ENCODE assay signal across 2 cellular contexts in the genomic region with DNA sequence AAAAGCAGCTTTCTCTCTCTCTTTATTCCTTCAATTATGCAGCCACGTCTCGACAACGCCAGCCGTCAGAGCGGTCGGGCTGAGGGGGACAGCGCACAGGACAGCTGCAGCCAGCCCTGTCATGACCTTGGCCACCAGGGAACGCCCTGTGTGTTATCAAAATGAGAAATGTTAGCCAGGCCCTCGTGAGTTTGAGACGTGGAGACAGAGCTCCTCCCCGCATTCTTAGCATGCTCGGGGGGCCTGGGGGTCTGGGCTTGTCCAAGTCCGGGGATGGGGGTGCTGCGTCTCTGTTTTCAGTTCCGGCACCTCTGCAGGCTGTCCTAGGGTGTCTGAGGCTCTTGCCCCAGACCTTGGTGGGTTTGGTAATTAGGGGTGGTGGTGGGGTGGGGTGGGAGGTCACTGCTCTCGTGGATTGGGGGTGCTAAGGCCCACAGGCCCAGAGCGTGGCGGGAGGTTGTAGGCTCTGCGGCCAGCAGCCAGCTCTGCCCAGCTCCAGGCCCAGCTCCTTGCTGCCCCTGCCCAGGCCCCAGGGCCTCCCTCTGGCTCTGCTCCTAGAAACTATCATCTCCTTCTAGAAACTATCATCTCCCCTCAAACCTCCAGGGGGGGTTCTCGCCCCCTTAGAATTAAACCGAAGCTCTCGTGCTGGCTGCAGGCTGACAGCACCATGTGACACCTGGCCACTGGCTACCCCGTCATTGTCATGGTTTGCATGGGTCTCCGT.
TF ChIP-seq lines count a peak whose summit lies in the region.

No MANE protein-coding gene starts in this region.

TF ChIP-seq in HEK293, 187 proteins besides CTCF, POLR2A, EP300 and RAD21 (continued from another document):
- TF ChIP-seq, protein P1, sequence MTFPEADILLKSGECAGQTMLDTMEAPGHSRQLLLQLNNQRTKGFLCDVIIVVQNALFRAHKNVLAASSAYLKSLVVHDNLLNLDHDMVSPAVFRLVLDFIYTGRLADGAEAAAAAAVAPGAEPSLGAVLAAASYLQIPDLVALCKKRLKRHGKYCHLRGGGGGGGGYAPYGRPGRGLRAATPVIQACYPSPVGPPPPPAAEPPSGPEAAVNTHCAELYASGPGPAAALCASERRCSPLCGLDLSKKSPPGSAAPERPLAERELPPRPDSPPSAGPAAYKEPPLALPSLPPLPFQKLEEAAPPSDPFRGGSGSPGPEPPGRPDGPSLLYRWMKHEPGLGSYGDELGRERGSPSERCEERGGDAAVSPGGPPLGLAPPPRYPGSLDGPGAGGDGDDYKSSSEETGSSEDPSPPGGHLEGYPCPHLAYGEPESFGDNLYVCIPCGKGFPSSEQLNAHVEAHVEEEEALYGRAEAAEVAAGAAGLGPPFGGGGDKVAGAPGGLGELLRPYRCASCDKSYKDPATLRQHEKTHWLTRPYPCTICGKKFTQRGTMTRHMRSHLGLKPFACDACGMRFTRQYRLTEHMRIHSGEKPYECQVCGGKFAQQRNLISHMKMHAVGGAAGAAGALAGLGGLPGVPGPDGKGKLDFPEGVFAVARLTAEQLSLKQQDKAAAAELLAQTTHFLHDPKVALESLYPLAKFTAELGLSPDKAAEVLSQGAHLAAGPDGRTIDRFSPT (tag by site-specific recombination; IDR thresholded peaks at IDR 0.05), result no peak
- TF ChIP-seq ZNF600 (tag by site-specific recombination; IDR thresholded peaks at IDR 0.05) (no peak), ZNF623 (tag by site-specific recombination; IDR thresholded peaks at IDR 0.05) (no peak), ZNF571 (tag by site-specific recombination; IDR thresholded peaks at IDR 0.05) (no peak), MZF1 (tag by site-specific recombination; IDR thresholded peaks at IDR 0.05; ENCODE audit: borderline replicate concordance) (no peak), ZNF10 (tag by site-specific recombination; IDR thresholded peaks at IDR 0.05) (no peak)
- TF ChIP-seq, protein P2, sequence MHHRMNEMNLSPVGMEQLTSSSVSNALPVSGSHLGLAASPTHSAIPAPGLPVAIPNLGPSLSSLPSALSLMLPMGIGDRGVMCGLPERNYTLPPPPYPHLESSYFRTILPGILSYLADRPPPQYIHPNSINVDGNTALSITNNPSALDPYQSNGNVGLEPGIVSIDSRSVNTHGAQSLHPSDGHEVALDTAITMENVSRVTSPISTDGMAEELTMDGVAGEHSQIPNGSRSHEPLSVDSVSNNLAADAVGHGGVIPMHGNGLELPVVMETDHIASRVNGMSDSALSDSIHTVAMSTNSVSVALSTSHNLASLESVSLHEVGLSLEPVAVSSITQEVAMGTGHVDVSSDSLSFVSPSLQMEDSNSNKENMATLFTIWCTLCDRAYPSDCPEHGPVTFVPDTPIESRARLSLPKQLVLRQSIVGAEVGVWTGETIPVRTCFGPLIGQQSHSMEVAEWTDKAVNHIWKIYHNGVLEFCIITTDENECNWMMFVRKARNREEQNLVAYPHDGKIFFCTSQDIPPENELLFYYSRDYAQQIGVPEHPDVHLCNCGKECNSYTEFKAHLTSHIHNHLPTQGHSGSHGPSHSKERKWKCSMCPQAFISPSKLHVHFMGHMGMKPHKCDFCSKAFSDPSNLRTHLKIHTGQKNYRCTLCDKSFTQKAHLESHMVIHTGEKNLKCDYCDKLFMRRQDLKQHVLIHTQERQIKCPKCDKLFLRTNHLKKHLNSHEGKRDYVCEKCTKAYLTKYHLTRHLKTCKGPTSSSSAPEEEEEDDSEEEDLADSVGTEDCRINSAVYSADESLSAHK (tag by site-specific recombination; IDR thresholded peaks at IDR 0.05), result peak; percentile 89

TF ChIP-seq in HEK293T, 16 proteins besides CTCF, POLR2A, EP300 and RAD21 (continued from another document):
- TF ChIP-seq CTBP1 (IDR thresholded peaks at IDR 0.05; ENCODE audit: borderline replicate concordance) (no peak), ELF4 (IDR thresholded peaks at IDR 0.05) (no peak), FOXK2 (IDR thresholded peaks at IDR 0.05) (no peak), TARDBP (IDR thresholded peaks at IDR 0.05) (no peak), SP1 (IDR thresholded peaks at IDR 0.05) (no peak), L3MBTL2 (conservative IDR thresholded peaks at IDR 0.05) (no peak), NFRKB (IDR thresholded peaks at IDR 0.05) (no peak)
- TF ChIP-seq, protein P3, sequence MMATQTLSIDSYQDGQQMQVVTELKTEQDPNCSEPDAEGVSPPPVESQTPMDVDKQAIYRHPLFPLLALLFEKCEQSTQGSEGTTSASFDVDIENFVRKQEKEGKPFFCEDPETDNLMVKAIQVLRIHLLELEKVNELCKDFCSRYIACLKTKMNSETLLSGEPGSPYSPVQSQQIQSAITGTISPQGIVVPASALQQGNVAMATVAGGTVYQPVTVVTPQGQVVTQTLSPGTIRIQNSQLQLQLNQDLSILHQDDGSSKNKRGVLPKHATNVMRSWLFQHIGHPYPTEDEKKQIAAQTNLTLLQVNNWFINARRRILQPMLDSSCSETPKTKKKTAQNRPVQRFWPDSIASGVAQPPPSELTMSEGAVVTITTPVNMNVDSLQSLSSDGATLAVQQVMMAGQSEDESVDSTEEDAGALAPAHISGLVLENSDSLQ (IDR thresholded peaks at IDR 0.05), result no peak
TF ChIP-seq in HEK293T: peak in this region for 0.
